Comparison of ENCODE assay signal across 8 cellular contexts in the genomic region with DNA sequence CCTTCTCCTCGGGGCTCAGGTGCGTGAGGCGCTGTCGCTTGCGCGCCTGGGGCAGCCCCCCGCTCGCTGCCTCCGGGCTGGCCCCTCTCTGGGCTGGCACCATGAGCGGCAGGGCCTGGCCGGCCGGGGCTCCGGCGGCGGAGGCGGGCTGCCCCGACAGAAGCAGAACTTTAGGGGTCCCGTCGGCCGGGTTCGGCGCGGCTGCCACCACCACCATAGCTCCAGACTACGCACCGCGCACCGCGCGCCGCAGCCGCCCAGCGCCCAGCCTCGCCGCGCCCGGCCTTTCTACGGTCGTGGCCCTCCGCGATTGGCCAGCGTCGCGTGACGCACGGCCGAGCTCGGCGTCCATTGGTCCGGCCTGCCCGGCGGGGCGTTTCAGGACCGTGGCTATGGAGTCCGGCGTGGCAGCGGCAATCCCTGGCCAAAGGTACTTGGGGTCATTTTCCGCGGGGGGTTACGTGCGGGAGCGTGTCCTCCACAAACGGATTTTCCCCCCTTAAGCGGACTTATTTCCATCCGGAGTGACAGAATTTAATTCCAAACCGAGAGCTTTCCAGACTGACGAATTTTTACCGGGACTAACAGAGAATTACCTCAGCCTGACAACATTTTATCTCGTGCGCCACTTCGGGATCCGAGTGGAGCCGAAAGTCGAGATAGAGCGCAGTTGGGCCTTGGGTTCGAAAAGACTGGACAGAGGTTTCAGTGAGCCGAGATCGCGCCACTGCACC. TPM values are rescaled to one million over a fixed set of nuclear protein-coding genes. Genes with fewer than 3 reads are reported as not detected.
DNase-seq lines count a peak whose midpoint lies in the region; ATAC-seq, FAIRE-seq and TF ChIP-seq lines count a peak whose summit lies in the region.

A gene (minus strand): TSS at position 262 of the 734 bp plus-strand sequence.

- peak within 1 kb of the TSS; percentile 69 for H3K4me3 ChIP-seq in A673 (ENCODE audit: low read depth, low read length, poor library complexity, severe bottlenecking)
- peak within 1 kb of the TSS; percentile 84 for H3K4me3 ChIP-seq in bronchial epithelial cell (ENCODE audit: low read depth, low read length)
- H3K4me3 ChIP-seq in small intestine (ENCODE audit: low read depth in 1 of 2, low read length in 2 of 2), result peak within 1 kb of the TSS; percentile 88 to 96

- H3K9me3 ChIP-seq in A673 (ENCODE audit: low read depth, low read length, poor library complexity, severe bottlenecking) (no peaks in the 10 kb centered on the region), small intestine (ENCODE audit: control insufficient read depth, low read depth) (no peaks in the 10 kb centered on the region)

- BruUV-seq in A673 (replicated peaks; lab: Mats Ljungman, UMichigan), result no TSS peak

- H3K27me3 Mint-ChIP-seq in WTC11 (ENCODE audit: low read depth), result no peaks in the 10 kb centered on the region

- peak within 1 kb of the TSS; percentile 100 for H3K27ac Mint-ChIP-seq in WTC11

- H3K27me3 ChIP-seq in A673 (replicated peaks; ENCODE audit: insufficient read depth, low read depth, low read length, poor library complexity), result no peaks in the 10 kb centered on the region
- H3K27me3 ChIP-seq in bronchial epithelial cell (ENCODE audit: control insufficient read depth, insufficient read depth, low read length), result no peaks in the 10 kb centered on the region
- no peaks in the 10 kb centered on the region for H3K27me3 ChIP-seq in small intestine (ENCODE audit: control insufficient read depth in 2 of 2, insufficient read depth in 2 of 2, low read length in 2 of 2)

- 0% methylated on average over 59 to 78 of the region's 78 CpGs for WGBS in small intestine, 3 donors

- H3K4me3 Mint-ChIP-seq in WTC11, result peak within 1 kb of the TSS; percentile 80

- CTCF ChIA-PET in A673 (lab: Charles Lee) (interaction anchor here (1.6 kb wide), 1 partner anchor 200 kb away, joined by 5 read pairs; no protein-coding TSS in a partner anchor), WTC11 (lab: Charles Lee) (interaction anchor here (0.8 to 1.4 kb wide), 5 partner anchors 28 to 445 kb away, joined by 3 to 7 read pairs (median 3); no protein-coding TSS in a partner anchor)

- H3K27ac ChIP-seq in A673 (ENCODE audit: low read depth, low read length, poor library complexity, severe bottlenecking) (peak within 1 kb of the TSS; percentile 99), small intestine (ENCODE audit: low read depth in 1 of 2, low read length in 1 of 2) (peak within 1 kb of the TSS; percentile 99)

- no peaks in the 10 kb centered on the region for H3K9me3 Mint-ChIP-seq in WTC11

- H3K36me3 ChIP-seq in A673 (ENCODE audit: insufficient read depth, low read length, poor library complexity, severe bottlenecking), result peaks cover 36% of the 10 kb centered on the region
- H3K36me3 ChIP-seq in bronchial epithelial cell (ENCODE audit: control insufficient read depth, insufficient read depth, low read length), result peaks cover 24% of the 10 kb centered on the region
- H3K36me3 ChIP-seq in small intestine (ENCODE audit: control insufficient read depth in 2 of 2, insufficient read depth in 2 of 2, low read length in 2 of 2), result peaks cover 9 to 15% of the 10 kb centered on the region in 2 donors

- H3K4me1 ChIP-seq in A673 (ENCODE audit: insufficient read depth, low read length, poor library complexity, severe bottlenecking) (peaks cover 17% of the 10 kb centered on the region), small intestine (ENCODE audit: control insufficient read depth in 2 of 2, insufficient read depth in 1 of 2, low read depth in 1 of 2, low read length in 1 of 2) (peaks cover 0 to 14% of the 10 kb centered on the region in 2 donors)

- peaks cover 31% of the 10 kb centered on the region for H3K4me1 Mint-ChIP-seq in WTC11

- peaks cover 39% of the 10 kb centered on the region for H3K36me3 Mint-ChIP-seq in WTC11

- intact Hi-C loops in A673 (cut with micrococcal nuclease; ENCODE audit: unreplicated experiment), result no loop called here

- POLR2A ChIA-PET in A673 (lab: Charles Lee; ENCODE audit: low non-redundant PET), result interaction anchor here (0.6 to 0.7 kb wide), 3 partner anchors 23 to 935 kb away, joined by 4 to 7 read pairs (median 6); no protein-coding TSS in a partner anchor
- POLR2A ChIA-PET in WTC11 (lab: Charles Lee), result interaction anchor here (0.6 to 2.6 kb wide), 12 partner anchors 8 to 828 kb away, joined by 3 to 9 read pairs (median 4); a partner anchor contains a TSS

- FAIRE-seq in bronchial epithelial cell (lab: Jason Lieb, UNC) (no peak), small intestine (lab: Jason Lieb, UNC) (no peak)

- DNase-seq in A673 (ENCODE audit: low spot score) (peak; percentile 95), NCI-H2227 (lab: John Stamatoyannopoulos, UW; ENCODE audit: unreplicated experiment) (peak; percentile 93), WTC11 (ENCODE audit: low spot score) (peak; percentile 91), bronchial epithelial cell (ENCODE audit: low read depth) (peak; percentile 78), iPS-NIHi11 (ENCODE audit: low spot score) (peak; percentile 100), small intestine (peak; percentile 94)

- TF ChIP-seq CTCF in A673 (conservative IDR thresholded peaks at IDR 0.05; ENCODE audit: low read depth, low read length) (no peak), WTC11 (IDR thresholded peaks at IDR 0.05) (no peak), bronchial epithelial cell (IDR thresholded peaks at IDR 0.05; ENCODE audit: insufficient read depth, low read length, severe bottlenecking) (no peak)

- ATAC-seq in GM18858 (IDR thresholded peaks at IDR 0.05; ENCODE audit: unreplicated experiment) (peak; percentile 52), HG03066 (IDR thresholded peaks at IDR 0.05; ENCODE audit: low read depth, unreplicated experiment) (peak; percentile 75), WTC11 (peak; percentile 96)

TF ChIP-seq in WTC11, 78 proteins besides CTCF, POLR2A, EP300 and RAD21 (continues in another document):
- no peak; the same call in 1 of the 2 replicates for TF ChIP-seq ZBTB21 (CRISPR knock-in tag; IDR thresholded peaks at IDR 0.05; ENCODE audit: borderline replicate concordance)
- no peak for TF ChIP-seq JUN (CRISPR knock-in tag; IDR thresholded peaks at IDR 0.05)
- TF ChIP-seq, protein P1, sequence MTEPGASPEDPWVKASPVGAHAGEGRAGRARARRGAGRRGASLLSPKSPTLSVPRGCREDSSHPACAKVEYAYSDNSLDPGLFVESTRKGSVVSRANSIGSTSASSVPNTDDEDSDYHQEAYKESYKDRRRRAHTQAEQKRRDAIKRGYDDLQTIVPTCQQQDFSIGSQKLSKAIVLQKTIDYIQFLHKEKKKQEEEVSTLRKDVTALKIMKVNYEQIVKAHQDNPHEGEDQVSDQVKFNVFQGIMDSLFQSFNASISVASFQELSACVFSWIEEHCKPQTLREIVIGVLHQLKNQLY (CRISPR knock-in tag; IDR thresholded peaks at IDR 0.05), result no peak
- TF ChIP-seq NR3C1 (CRISPR knock-in tag; conservative IDR thresholded peaks at IDR 0.05; ENCODE audit: low read depth), result no peak
- TF ChIP-seq, protein P2, sequence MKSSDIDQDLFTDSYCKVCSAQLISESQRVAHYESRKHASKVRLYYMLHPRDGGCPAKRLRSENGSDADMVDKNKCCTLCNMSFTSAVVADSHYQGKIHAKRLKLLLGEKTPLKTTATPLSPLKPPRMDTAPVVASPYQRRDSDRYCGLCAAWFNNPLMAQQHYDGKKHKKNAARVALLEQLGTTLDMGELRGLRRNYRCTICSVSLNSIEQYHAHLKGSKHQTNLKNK (CRISPR knock-in tag; IDR thresholded peaks at IDR 0.05), result no peak
- peak; percentile 80; the same call in 1 of the 2 replicates for TF ChIP-seq FOXP1 (CRISPR knock-in tag; IDR thresholded peaks at IDR 0.05; ENCODE audit: borderline replicate concordance)
- peak; percentile 84; the same call in 1 of the 2 replicates for TF ChIP-seq CBFB (CRISPR knock-in tag; IDR thresholded peaks at IDR 0.05; ENCODE audit: low read depth)
- TF ChIP-seq, protein P3, sequence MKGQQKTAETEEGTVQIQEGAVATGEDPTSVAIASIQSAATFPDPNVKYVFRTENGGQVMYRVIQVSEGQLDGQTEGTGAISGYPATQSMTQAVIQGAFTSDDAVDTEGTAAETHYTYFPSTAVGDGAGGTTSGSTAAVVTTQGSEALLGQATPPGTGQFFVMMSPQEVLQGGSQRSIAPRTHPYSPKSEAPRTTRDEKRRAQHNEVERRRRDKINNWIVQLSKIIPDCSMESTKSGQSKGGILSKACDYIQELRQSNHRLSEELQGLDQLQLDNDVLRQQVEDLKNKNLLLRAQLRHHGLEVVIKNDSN (CRISPR knock-in tag; IDR thresholded peaks at IDR 0.05), result no peak
- no peak for TF ChIP-seq NR1H2 (CRISPR knock-in tag; IDR thresholded peaks at IDR 0.05)
- TF ChIP-seq, protein P4, sequence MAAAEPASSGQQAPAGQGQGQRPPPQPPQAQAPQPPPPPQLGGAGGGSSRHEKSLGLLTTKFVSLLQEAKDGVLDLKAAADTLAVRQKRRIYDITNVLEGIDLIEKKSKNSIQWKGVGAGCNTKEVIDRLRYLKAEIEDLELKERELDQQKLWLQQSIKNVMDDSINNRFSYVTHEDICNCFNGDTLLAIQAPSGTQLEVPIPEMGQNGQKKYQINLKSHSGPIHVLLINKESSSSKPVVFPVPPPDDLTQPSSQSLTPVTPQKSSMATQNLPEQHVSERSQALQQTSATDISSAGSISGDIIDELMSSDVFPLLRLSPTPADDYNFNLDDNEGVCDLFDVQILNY (CRISPR knock-in tag; IDR thresholded peaks at IDR 0.05), result peak; percentile 67
- no peak for TF ChIP-seq GTF2I (CRISPR knock-in tag; conservative IDR thresholded peaks at IDR 0.05)
- TF ChIP-seq ESRRA (CRISPR knock-in tag; IDR thresholded peaks at IDR 0.05; ENCODE audit: borderline replicate concordance), result peak; percentile 41; the same call in 1 of the 2 replicates
- TF ChIP-seq GABPB1 (CRISPR knock-in tag; IDR thresholded peaks at IDR 0.05), result peak; percentile 75; the same call in 1 of the 2 replicates
- peak; percentile 82 for TF ChIP-seq NFYB (CRISPR knock-in tag; conservative IDR thresholded peaks at IDR 0.05; ENCODE audit: low read depth)
- TF ChIP-seq IRF2 (CRISPR knock-in tag; IDR thresholded peaks at IDR 0.05; ENCODE audit: borderline replicate concordance, low read depth), result no peak
- TF ChIP-seq, protein P5, sequence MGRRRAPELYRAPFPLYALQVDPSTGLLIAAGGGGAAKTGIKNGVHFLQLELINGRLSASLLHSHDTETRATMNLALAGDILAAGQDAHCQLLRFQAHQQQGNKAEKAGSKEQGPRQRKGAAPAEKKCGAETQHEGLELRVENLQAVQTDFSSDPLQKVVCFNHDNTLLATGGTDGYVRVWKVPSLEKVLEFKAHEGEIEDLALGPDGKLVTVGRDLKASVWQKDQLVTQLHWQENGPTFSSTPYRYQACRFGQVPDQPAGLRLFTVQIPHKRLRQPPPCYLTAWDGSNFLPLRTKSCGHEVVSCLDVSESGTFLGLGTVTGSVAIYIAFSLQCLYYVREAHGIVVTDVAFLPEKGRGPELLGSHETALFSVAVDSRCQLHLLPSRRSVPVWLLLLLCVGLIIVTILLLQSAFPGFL (CRISPR knock-in tag; IDR thresholded peaks at IDR 0.05; ENCODE audit: borderline replicate concordance), result no peak
- TF ChIP-seq RELA (CRISPR knock-in tag; IDR thresholded peaks at IDR 0.05; ENCODE audit: borderline replicate concordance), result peak; percentile 59; the same call in 1 of the 2 replicates

RNA-seq across cellular contexts. Expression of the gene that starts here (rescaled TPM):
- total RNA-seq in A673 (2021) (65.4 and 66.3 TPM in 2 replicates), WTC11 (2021) (104 to 127 TPM (median 107 TPM) in 3 replicates), bronchial epithelial cell (225 and 250 TPM in 2 replicates)
- 100 to 1,000 TPM in 2 of 3 donors, 10 to 100 TPM in 1; 60.2 to 232 (median 113) TPM for polyA plus RNA-seq in small intestine

Comparison
In these comparisons a context has a peak if more than half of its experiments do, and no peak if none do; other contexts are left out.
1. Peak in every context shown above with its lines: DNase-seq, ATAC-seq, H3K4me3 ChIP-seq and H3K27ac ChIP-seq.